Comparison of ENCODE assay signal across 1 cellular context in the genomic region with DNA sequence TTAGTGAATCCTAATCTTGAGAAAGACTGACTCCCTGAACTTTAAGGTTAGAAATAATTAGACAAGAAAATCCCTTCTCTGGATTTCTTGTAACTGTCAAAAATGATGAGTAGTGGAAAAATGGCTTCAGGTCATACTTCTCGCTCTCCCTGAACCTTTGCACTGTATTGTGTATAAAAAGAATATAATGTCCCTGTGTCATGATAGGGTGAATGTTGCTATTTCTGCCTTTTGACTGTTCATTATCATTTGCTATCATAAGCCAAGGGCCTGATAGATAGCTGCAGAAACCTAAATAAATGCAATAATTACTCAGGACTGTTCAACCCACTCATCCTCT.
TF ChIP-seq lines count a peak whose summit lies in the region.

No MANE protein-coding gene starts in this region.

TF ChIP-seq in GM23338, 12 proteins besides CTCF, POLR2A, EP300 and RAD21 (continued from another document):
- TF ChIP-seq, protein P1, sequence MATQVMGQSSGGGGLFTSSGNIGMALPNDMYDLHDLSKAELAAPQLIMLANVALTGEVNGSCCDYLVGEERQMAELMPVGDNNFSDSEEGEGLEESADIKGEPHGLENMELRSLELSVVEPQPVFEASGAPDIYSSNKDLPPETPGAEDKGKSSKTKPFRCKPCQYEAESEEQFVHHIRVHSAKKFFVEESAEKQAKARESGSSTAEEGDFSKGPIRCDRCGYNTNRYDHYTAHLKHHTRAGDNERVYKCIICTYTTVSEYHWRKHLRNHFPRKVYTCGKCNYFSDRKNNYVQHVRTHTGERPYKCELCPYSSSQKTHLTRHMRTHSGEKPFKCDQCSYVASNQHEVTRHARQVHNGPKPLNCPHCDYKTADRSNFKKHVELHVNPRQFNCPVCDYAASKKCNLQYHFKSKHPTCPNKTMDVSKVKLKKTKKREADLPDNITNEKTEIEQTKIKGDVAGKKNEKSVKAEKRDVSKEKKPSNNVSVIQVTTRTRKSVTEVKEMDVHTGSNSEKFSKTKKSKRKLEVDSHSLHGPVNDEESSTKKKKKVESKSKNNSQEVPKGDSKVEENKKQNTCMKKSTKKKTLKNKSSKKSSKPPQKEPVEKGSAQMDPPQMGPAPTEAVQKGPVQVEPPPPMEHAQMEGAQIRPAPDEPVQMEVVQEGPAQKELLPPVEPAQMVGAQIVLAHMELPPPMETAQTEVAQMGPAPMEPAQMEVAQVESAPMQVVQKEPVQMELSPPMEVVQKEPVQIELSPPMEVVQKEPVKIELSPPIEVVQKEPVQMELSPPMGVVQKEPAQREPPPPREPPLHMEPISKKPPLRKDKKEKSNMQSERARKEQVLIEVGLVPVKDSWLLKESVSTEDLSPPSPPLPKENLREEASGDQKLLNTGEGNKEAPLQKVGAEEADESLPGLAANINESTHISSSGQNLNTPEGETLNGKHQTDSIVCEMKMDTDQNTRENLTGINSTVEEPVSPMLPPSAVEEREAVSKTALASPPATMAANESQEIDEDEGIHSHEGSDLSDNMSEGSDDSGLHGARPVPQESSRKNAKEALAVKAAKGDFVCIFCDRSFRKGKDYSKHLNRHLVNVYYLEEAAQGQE (IDR thresholded peaks at IDR 0.05; ENCODE audit: unreplicated experiment), result no peak
- no peak for TF ChIP-seq ZNF331 (CRISPR knock-in tag; IDR thresholded peaks at IDR 0.05; ENCODE audit: low read depth)
- TF ChIP-seq, protein P2, sequence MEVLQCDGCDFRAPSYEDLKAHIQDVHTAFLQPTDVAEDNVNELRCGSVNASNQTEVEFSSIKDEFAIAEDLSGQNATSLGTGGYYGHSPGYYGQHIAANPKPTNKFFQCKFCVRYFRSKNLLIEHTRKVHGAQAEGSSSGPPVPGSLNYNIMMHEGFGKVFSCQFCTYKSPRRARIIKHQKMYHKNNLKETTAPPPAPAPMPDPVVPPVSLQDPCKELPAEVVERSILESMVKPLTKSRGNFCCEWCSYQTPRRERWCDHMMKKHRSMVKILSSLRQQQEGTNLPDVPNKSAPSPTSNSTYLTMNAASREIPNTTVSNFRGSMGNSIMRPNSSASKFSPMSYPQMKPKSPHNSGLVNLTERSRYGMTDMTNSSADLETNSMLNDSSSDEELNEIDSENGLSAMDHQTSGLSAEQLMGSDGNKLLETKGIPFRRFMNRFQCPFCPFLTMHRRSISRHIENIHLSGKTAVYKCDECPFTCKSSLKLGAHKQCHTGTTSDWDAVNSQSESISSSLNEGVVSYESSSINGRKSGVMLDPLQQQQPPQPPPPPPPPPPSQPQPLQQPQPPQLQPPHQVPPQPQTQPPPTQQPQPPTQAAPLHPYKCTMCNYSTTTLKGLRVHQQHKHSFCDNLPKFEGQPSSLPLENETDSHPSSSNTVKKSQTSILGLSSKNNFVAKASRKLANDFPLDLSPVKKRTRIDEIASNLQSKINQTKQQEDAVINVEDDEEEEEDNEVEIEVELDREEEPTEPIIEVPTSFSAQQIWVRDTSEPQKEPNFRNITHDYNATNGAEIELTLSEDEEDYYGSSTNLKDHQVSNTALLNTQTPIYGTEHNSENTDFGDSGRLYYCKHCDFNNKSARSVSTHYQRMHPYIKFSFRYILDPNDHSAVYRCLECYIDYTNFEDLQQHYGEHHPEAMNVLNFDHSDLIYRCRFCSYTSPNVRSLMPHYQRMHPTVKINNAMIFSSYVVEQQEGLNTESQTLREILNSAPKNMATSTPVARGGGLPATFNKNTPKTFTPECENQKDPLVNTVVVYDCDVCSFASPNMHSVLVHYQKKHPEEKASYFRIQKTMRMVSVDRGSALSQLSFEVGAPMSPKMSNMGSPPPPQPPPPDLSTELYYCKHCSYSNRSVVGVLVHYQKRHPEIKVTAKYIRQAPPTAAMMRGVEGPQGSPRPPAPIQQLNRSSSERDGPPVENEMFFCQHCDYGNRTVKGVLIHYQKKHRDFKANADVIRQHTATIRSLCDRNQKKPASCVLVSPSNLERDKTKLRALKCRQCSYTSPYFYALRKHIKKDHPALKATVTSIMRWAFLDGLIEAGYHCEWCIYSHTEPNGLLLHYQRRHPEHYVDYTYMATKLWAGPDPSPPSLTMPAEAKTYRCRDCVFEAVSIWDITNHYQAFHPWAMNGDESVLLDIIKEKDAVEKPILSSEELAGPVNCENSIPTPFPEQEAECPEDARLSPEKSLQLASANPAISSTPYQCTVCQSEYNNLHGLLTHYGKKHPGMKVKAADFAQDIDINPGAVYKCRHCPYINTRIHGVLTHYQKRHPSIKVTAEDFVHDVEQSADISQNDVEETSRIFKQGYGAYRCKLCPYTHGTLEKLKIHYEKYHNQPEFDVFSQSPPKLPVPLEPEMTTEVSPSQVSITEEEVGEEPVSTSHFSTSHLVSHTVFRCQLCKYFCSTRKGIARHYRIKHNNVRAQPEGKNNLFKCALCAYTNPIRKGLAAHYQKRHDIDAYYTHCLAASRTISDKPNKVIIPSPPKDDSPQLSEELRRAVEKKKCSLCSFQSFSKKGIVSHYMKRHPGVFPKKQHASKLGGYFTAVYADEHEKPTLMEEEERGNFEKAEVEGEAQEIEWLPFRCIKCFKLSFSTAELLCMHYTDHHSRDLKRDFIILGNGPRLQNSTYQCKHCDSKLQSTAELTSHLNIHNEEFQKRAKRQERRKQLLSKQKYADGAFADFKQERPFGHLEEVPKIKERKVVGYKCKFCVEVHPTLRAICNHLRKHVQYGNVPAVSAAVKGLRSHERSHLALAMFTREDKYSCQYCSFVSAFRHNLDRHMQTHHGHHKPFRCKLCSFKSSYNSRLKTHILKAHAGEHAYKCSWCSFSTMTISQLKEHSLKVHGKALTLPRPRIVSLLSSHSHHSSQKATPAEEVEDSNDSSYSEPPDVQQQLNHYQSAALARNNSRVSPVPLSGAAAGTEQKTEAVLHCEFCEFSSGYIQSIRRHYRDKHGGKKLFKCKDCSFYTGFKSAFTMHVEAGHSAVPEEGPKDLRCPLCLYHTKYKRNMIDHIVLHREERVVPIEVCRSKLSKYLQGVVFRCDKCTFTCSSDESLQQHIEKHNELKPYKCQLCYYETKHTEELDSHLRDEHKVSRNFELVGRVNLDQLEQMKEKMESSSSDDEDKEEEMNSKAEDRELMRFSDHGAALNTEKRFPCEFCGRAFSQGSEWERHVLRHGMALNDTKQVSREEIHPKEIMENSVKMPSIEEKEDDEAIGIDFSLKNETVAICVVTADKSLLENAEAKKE (CRISPR knock-in tag; IDR thresholded peaks at IDR 0.05), result no peak
- TF ChIP-seq STAT1 (IDR thresholded peaks at IDR 0.05; ENCODE audit: unreplicated experiment), result no peak
- no peak for TF ChIP-seq NANOG (IDR thresholded peaks at IDR 0.05; ENCODE audit: borderline replicate concordance)
- TF ChIP-seq ZNF114 (CRISPR knock-in tag; IDR thresholded peaks at IDR 0.05), result no peak
- TF ChIP-seq CREB1 (CRISPR knock-in tag; IDR thresholded peaks at IDR 0.05; ENCODE audit: low read depth), result no peak
- no peak for TF ChIP-seq EZH2phosphoT487 (IDR thresholded peaks at IDR 0.05; ENCODE audit: unreplicated experiment)
- TF ChIP-seq POLR2AphosphoS5 (IDR thresholded peaks at IDR 0.05; ENCODE audit: low read depth), result no peak
- TF ChIP-seq, protein P3, sequence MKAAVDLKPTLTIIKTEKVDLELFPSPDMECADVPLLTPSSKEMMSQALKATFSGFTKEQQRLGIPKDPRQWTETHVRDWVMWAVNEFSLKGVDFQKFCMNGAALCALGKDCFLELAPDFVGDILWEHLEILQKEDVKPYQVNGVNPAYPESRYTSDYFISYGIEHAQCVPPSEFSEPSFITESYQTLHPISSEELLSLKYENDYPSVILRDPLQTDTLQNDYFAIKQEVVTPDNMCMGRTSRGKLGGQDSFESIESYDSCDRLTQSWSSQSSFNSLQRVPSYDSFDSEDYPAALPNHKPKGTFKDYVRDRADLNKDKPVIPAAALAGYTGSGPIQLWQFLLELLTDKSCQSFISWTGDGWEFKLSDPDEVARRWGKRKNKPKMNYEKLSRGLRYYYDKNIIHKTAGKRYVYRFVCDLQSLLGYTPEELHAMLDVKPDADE (IDR thresholded peaks at IDR 0.05), result no peak
TF ChIP-seq in GM23338: peak in this region for 0.
